Comparison of ENCODE assay signal across 16 cellular contexts in genomic region chr1:34425785-34426184, GRCh38.
A peak's percentile ranks its signal among the peaks of the same experiment; 100 is the strongest.
DNase-seq lines count a peak whose midpoint lies in the region; ATAC-seq and TF ChIP-seq lines count a peak whose summit lies in the region.
"Had no signal": no experiment of that assay in that cellular context is flagged by ENCODE, and none has a peak within 500 bp of the region (broad histone marks: within the 10 kb centered on the region; RNA-seq: fewer than 3 reads in every experiment).

No MANE protein-coding gene starts in this region.

- TF ChIP-seq CTCF in epithelial cell of esophagus (IDR thresholded peaks at IDR 0.05; ENCODE audit: insufficient read depth, low read depth, low read length, missing control alignments) (no peak), endodermal cell (conservative IDR thresholded peaks at IDR 0.05) (no peak)

- H3K4me1 Mint-ChIP-seq in endodermal cell: peaks cover 13% of the 10 kb centered on the region
- H3K4me1 Mint-ChIP-seq: CD8-positive, alpha-beta memory T cell had no signal

- H3K9me3 ChIP-seq in endodermal cell (ENCODE audit: control insufficient read depth, low read length): no peaks in the 10 kb centered on the region
- H3K9me3 ChIP-seq: BLaER1, Caco-2 had no signal

- no peak overlapping the region for H3K27ac Mint-ChIP-seq in endodermal cell
- H3K27ac Mint-ChIP-seq: GM23338, H9 had no signal

- H3K36me3 Mint-ChIP-seq in endodermal cell (ENCODE audit: low read depth): no peaks in the 10 kb centered on the region
- H3K36me3 Mint-ChIP-seq: CD8-positive, alpha-beta memory T cell had no signal

- WGBS in endodermal cell (ENCODE audit: insufficient coverage in 1 of 2, insufficient read length in 1 of 2), 2 experiments: 90 to 100% methylated on average over 2 of the region's 2 CpGs

- no peak overlapping the region for H3K27ac ChIP-seq in endodermal cell (ENCODE audit: low read depth, low read length)
- H3K27ac ChIP-seq: 22Rv1, BLaER1 had no signal

- DNase-seq in NCI-H2029 (lab: John Stamatoyannopoulos, UW) (peak; percentile 37), NCI-H2029 treated with DMSO at 0.1 percent for 48 hours (lab: John Stamatoyannopoulos, UW) (no peak), epithelial cell of esophagus (ENCODE audit: low read depth) (peak; percentile 3), kidney tubule cell (ENCODE audit: low spot score) (peak; percentile 57), endodermal cell (no peak), G401 (ENCODE audit: low spot score) (no peak)
- DNase-seq: AML-193; Caco-2; CD8-positive, alpha-beta memory T cell; DND-41; H9; IMR-90 had no signal

- peaks cover 19% of the 10 kb centered on the region for H3K27me3 Mint-ChIP-seq in endodermal cell (ENCODE audit: insufficient read depth)

- in situ Hi-C loops in G401 (cut with HindIII; ENCODE audit: low sequenced_read_pairs): no loop called here

- H3K4me3 Mint-ChIP-seq in endodermal cell: no peak overlapping the region
- H3K4me3 Mint-ChIP-seq: CD8-positive, alpha-beta memory T cell; GM23338; H9 had no signal

- H3K4me1 ChIP-seq in endodermal cell (ENCODE audit: control insufficient read depth, insufficient read depth, low read length): no peaks in the 10 kb centered on the region
- H3K4me1 ChIP-seq: BLaER1, Caco-2 had no signal

- no peak for ATAC-seq in GM21528 (IDR thresholded peaks at IDR 0.05; ENCODE audit: low FRiP score, unreplicated experiment)
- ATAC-seq: GM23338 had no signal

- H3K36me3 ChIP-seq in endodermal cell (ENCODE audit: control insufficient read depth, insufficient read depth, low read length): no peaks in the 10 kb centered on the region
- H3K36me3 ChIP-seq: BLaER1 had no signal

- H3K27me3 ChIP-seq in endodermal cell (ENCODE audit: control insufficient read depth, insufficient read depth, low read length, poor library complexity, severe bottlenecking): peaks cover 6% of the 10 kb centered on the region
- H3K27me3 ChIP-seq: BLaER1 had no signal

- H3K4me3 ChIP-seq in epithelial cell of esophagus (ENCODE audit: low read length) (no peak overlapping the region), endodermal cell (ENCODE audit: low read length) (no peak overlapping the region)
- H3K4me3 ChIP-seq: BLaER1, GM23338 had no signal

- H3K9me3 Mint-ChIP-seq in endodermal cell: no peaks in the 10 kb centered on the region
- H3K9me3 Mint-ChIP-seq: GM23338, H9 had no signal

- H3K9ac ChIP-seq in endodermal cell (ENCODE audit: extremely low read depth, low read length, poor library complexity, severe bottlenecking): no peak overlapping the region
- H3K9ac ChIP-seq: BLaER1 had no signal

Comparison
In these comparisons a context has a peak if more than half of its experiments do, and no peak if none do; other contexts are left out.
1. DNase-seq: peak in NCI-H2029 (single experiment), epithelial cell of esophagus (single experiment) and kidney tubule cell (single experiment); none in NCI-H2029 treated with DMSO at 0.1 percent for 48 hours (single experiment), endodermal cell (single experiment) and G401 (single experiment).